In genomic region chr10:5551531-5552375, GRCh38 we compare ENCODE assay signal across 9 cellular contexts. TPM values are rescaled to one million over a fixed set of nuclear protein-coding genes. Genes with fewer than 3 reads are reported as not detected.
DNase-seq lines count a peak whose midpoint lies in the region; ATAC-seq and TF ChIP-seq lines count a peak whose summit lies in the region.
"Had no signal": no experiment of that assay in that cellular context is flagged by ENCODE, and none has a peak within 500 bp of the region (broad histone marks: within the 10 kb centered on the region; RNA-seq: fewer than 3 reads in every experiment).

No MANE protein-coding gene starts in this region.

- H3K27me3 ChIP-seq in esophagus squamous epithelium = no peaks in the 10 kb centered on the region
- H3K27me3 ChIP-seq in Karpas-422 (ENCODE audit: low read length) = no peaks in the 10 kb centered on the region

- peak; percentile 54 to 70 for DNase-seq in activated CD4-positive, alpha-beta T cell treated with anti-CD3 and anti-CD28 coated beads for 24 hours (ENCODE audit: low read depth in 2 of 2)
- no peak for DNase-seq in esophagus squamous epithelium (lab: John Stamatoyannopoulos, UW)
- DNase-seq in stimulated activated CD8-positive, alpha-beta memory T cell treated with anti-CD3 and anti-CD28 coated beads, Interleukin-2, amount 100 ng/mL, for 48 hours (ENCODE audit: low read depth in 2 of 2) = peak; percentile 68 to 75
- DNase-seq in Karpas-422 = no peak

- H3K9ac ChIP-seq in Karpas-422 (ENCODE audit: low read length) = no peak overlapping the region

- no peak overlapping the region for H3K4me3 ChIP-seq in esophagus squamous epithelium
- H3K4me3 ChIP-seq in Karpas-422 (ENCODE audit: low read length) = no peak overlapping the region

- H2AFZ ChIP-seq in Karpas-422 (ENCODE audit: low read length) = no peak overlapping the region

- no peak overlapping the region for H3K4me2 ChIP-seq in Karpas-422 (ENCODE audit: low read depth, low read length, poor library complexity, severe bottlenecking)

- ATAC-seq in HG02852 (IDR thresholded peaks at IDR 0.05; ENCODE audit: unreplicated experiment) = peak; percentile 53
- no peak for ATAC-seq in GM18870 (IDR thresholded peaks at IDR 0.05; ENCODE audit: unreplicated experiment)
- ATAC-seq in GM19023 (IDR thresholded peaks at IDR 0.05; ENCODE audit: unreplicated experiment) = no peak
- no peak for ATAC-seq in GM21423 (IDR thresholded peaks at IDR 0.05; ENCODE audit: unreplicated experiment)

- 23 to 39% methylated on average over 6 to 14 of the region's 15 CpGs for WGBS in esophagus squamous epithelium, 2 donors

- H3K9me3 ChIP-seq in esophagus squamous epithelium (no peaks in the 10 kb centered on the region), Karpas-422 (ENCODE audit: low read length) (no peaks in the 10 kb centered on the region)

- TF ChIP-seq CTCF in esophagus squamous epithelium (IDR thresholded peaks at IDR 0.05) = peak in 1 of 6 experiments; percentile 35

- no peaks in the 10 kb centered on the region for H3K79me2 ChIP-seq in Karpas-422 (ENCODE audit: low read length)

- H3K9me2 ChIP-seq in Karpas-422 (replicated peaks; ENCODE audit: insufficient read depth, low read length) = no peaks in the 10 kb centered on the region

- intact Hi-C loops in esophagus squamous epithelium (cut with DNase I) = no loop called here

- peak overlapping the region; percentile 75 to 93 (median 84) for H3K27ac ChIP-seq in esophagus squamous epithelium
- no peak overlapping the region for H3K27ac ChIP-seq in Karpas-422 (ENCODE audit: low read length)

- H3K36me3 ChIP-seq in esophagus squamous epithelium = no peaks in the 10 kb centered on the region
- no peaks in the 10 kb centered on the region for H3K36me3 ChIP-seq in Karpas-422 (ENCODE audit: insufficient read depth, low read length)

- H4K20me1 ChIP-seq in Karpas-422 (ENCODE audit: insufficient read depth, low read depth, low read length) = no peaks in the 10 kb centered on the region

- TF ChIP-seq POLR2A in esophagus squamous epithelium (IDR thresholded peaks at IDR 0.05) = no peak

- H3K4me1 ChIP-seq in esophagus squamous epithelium = peaks cover 49 to 99% (median 58%) of the 10 kb centered on the region in 3 donors
- H3K4me1 ChIP-seq in Karpas-422 (ENCODE audit: low read length) = no peaks in the 10 kb centered on the region

RNA-seq across cellular contexts. Expression of gene CALML3, which starts 27.0 kb away (rescaled TPM):
- total RNA-seq in esophagus squamous epithelium = 100 to 1,000 TPM; 196 to 799 (median 315) TPM
- total RNA-seq in Karpas-422 (2014; rRNA removed; shearing (Covaris generic); ENCODE audit: low replicate concordance) = not detected in 2 replicates
- total RNA-seq: urinary bladder had no signal

RNA-seq across cellular contexts. Expression of gene CALML5, which starts 52.4 kb away (rescaled TPM):
- 100 to 1,000 TPM in 1 of 4 donors, 10 to 100 TPM in 3; 14.5 to 148 (median 22.6) TPM for total RNA-seq in esophagus squamous epithelium
- not detected in 2 replicates for total RNA-seq in Karpas-422 (2014; rRNA removed; shearing (Covaris generic); ENCODE audit: low replicate concordance)
- total RNA-seq: urinary bladder had no signal

Comparison
In these comparisons a context has a peak if more than half of its experiments do, and no peak if none do; other contexts are left out.
1. DNase-seq: peak in activated CD4-positive, alpha-beta T cell treated with anti-CD3 and anti-CD28 coated beads for 24 hours (2 of 2) and stimulated activated CD8-positive, alpha-beta memory T cell treated with anti-CD3 and anti-CD28 coated beads, Interleukin-2, amount 100 ng/mL, for 48 hours (2 of 2); none in esophagus squamous epithelium (single experiment) and Karpas-422 (single experiment).
2. RNA of gene CALML3, which starts 27.0 kb away (total RNA-seq): 196 to 799 TPM in esophagus squamous epithelium; not detected in Karpas-422; every median in the first group is over 100 times any median in the second.
3. RNA of gene CALML5, which starts 52.4 kb away (total RNA-seq): 14.5 to 148 TPM in esophagus squamous epithelium; not detected in Karpas-422; every median in the first group is over 10 times any median in the second.